ENCODE assay signal across 28 cellular contexts in genomic region chr16:29850998-29851397, GRCh38. TPM values are rescaled to one million over a fixed set of nuclear protein-coding genes. Genes with fewer than 3 reads are reported as not detected.
"Had no signal": no experiment of that assay in that cellular context is flagged by ENCODE, and none has a peak within 500 bp of the region (broad histone marks: within the 10 kb centered on the region; RNA-seq: fewer than 3 reads in every experiment).

No MANE protein-coding gene starts in this region.

- FAIRE-seq: islet of Langerhans, kidney, pancreas, small intestine had no signal

- H3K27ac Mint-ChIP-seq: stimulated activated effector memory CD8-positive, alpha-beta T cell treated with anti-CD3 and anti-CD28 coated beads, Interleukin-12 subunit alpha, Interleukin-12 subunit beta, amount 100 ng/mL, for 72 hours; stimulated activated naive CD8-positive, alpha-beta T cell treated with anti-CD3 and anti-CD28 coated beads, Interleukin-15, Interleukin-2, amounts not matched to agents 100 ng/mL and 50 ng/mL, for 24 hours had no signal

- H3K4me1 ChIP-seq: pancreas, prostate gland, uterus had no signal

- H3K4me3 ChIP-seq: left lung, lower lobe of right lung, pancreas, prostate gland, sigmoid colon, spleen, suprapubic skin, thoracic aorta, tibial artery, upper lobe of right lung, uterus had no signal

- H3K27me3 ChIP-seq: left lung, pancreas, sigmoid colon, spleen, suprapubic skin, tibial artery, upper lobe of right lung, uterus had no signal

- H3K4me3 Mint-ChIP-seq: immature natural killer cell; naive thymus-derived CD8-positive, alpha-beta T cell; stimulated activated effector memory CD8-positive, alpha-beta T cell treated with anti-CD3 and anti-CD28 coated beads, Interleukin-12 subunit alpha, Interleukin-12 subunit beta, amount 100 ng/mL, for 72 hours; stimulated activated naive CD8-positive, alpha-beta T cell treated with anti-CD3 and anti-CD28 coated beads, Interleukin-15, Interleukin-2, amounts not matched to agents 100 ng/mL and 50 ng/mL, for 24 hours had no signal

- H3K4me1 Mint-ChIP-seq: immature natural killer cell had no signal

- ATAC-seq: left colon; left lung; lower lobe of right lung; naive thymus-derived CD8-positive, alpha-beta T cell; pancreas; right cardiac atrium; stimulated activated effector memory CD8-positive, alpha-beta T cell treated with anti-CD3 and anti-CD28 coated beads, Interleukin-12 subunit alpha, Interleukin-12 subunit beta, amount 100 ng/mL, for 72 hours; upper lobe of right lung had no signal

- H3K27ac ChIP-seq: left lung, lower lobe of right lung, pancreas, prostate gland, suprapubic skin, thoracic aorta, tibial artery, upper lobe of right lung, uterus had no signal

- DNase-seq: hippocampal formation; immature natural killer cell; kidney; left colon; left lung; lower lobe of right lung; mammary epithelial cell; mesenchymal stem cell; naive thymus-derived CD8-positive, alpha-beta T cell; pancreas; posterior cingulate gyrus; retina; right cardiac atrium; sigmoid colon; small intestine; spleen; stimulated activated CD4-positive, alpha-beta T cell treated with anti-CD3 and anti-CD28 coated beads, Interleukin-4, amount 100 ng/mL, for 24 hours; stimulated activated naive CD4-positive, alpha-beta T cell; tibial artery; trophoblast cell; upper lobe of right lung; uterus had no signal

- H3K9me3 ChIP-seq: left lung, lower lobe of right lung, pancreas, prostate gland, sigmoid colon, spleen, suprapubic skin, thoracic aorta, tibial artery, upper lobe of right lung, uterus had no signal

- H3K9me3 Mint-ChIP-seq: immature natural killer cell; naive thymus-derived CD8-positive, alpha-beta T cell; stimulated activated effector memory CD8-positive, alpha-beta T cell treated with anti-CD3 and anti-CD28 coated beads, Interleukin-12 subunit alpha, Interleukin-12 subunit beta, amount 100 ng/mL, for 72 hours; stimulated activated naive CD8-positive, alpha-beta T cell treated with anti-CD3 and anti-CD28 coated beads, Interleukin-15, Interleukin-2, amounts not matched to agents 100 ng/mL and 50 ng/mL, for 24 hours had no signal

- H3K27me3 Mint-ChIP-seq: naive thymus-derived CD8-positive, alpha-beta T cell; stimulated activated naive CD8-positive, alpha-beta T cell treated with anti-CD3 and anti-CD28 coated beads, Interleukin-15, Interleukin-2, amounts not matched to agents 100 ng/mL and 50 ng/mL, for 24 hours had no signal

- H3K36me3 ChIP-seq: uterus had no signal

RNA-seq across cellular contexts. Expression of gene PRRT2, which starts 39.0 kb away (rescaled TPM):
- polyA plus RNA-seq: immature natural killer cell had no signal
